ENCODE assay signal across 13 cellular contexts in genomic region chr12:3931206-3931605, GRCh38.
"Had no signal": no experiment of that assay in that cellular context is flagged by ENCODE, and none has a peak within 500 bp of the region (broad histone marks: within the 10 kb centered on the region; RNA-seq: fewer than 3 reads in every experiment).

No MANE protein-coding gene starts in this region.

- ATAC-seq: gastrocnemius medialis; heart left ventricle; lower lobe of right lung; pancreas; stimulated activated naive CD8-positive, alpha-beta T cell treated with anti-CD3 and anti-CD28 coated beads, Interleukin-15, amount 100 ng/mL, for 72 hours had no signal

- H3K9me3 Mint-ChIP-seq: activated T-cell treated with anti-CD3 and anti-CD28 coated beads, Interleukin-2, amount 50 U/mL, for 4 hours; stimulated activated naive CD8-positive, alpha-beta T cell treated with anti-CD3 and anti-CD28 coated beads, Interleukin-15, amount 100 ng/mL, for 72 hours; T-helper 1 cell treated with Interleukin-12 subunit alpha and Interleukin-12 subunit beta and Interleukin-4 antibody, amounts not matched to agents 30 μg/mL and 1 μg/mL, for 36 hours had no signal

- H3K27ac Mint-ChIP-seq: stimulated activated naive CD8-positive, alpha-beta T cell treated with anti-CD3 and anti-CD28 coated beads, Interleukin-15, amount 100 ng/mL, for 72 hours; T-helper 1 cell treated with Interleukin-12 subunit alpha and Interleukin-12 subunit beta and Interleukin-4 antibody, amounts not matched to agents 30 μg/mL and 1 μg/mL, for 36 hours had no signal

- DNase-seq: activated CD4-positive, alpha-beta T cell treated with anti-CD3 and anti-CD28 coated beads for 48 hours; activated gamma-delta T cell treated with Interleukin-2 at 50 U/mL for 16 hours; activated T-cell treated with anti-CD3 and anti-CD28 coated beads, Interleukin-2, amount 50 U/mL, for 4 hours; gastrocnemius medialis; heart left ventricle; lower lobe of right lung; pancreas; sigmoid colon; spleen; stimulated activated naive CD8-positive, alpha-beta T cell treated with anti-CD3 and anti-CD28 coated beads, Interleukin-15, amount 100 ng/mL, for 72 hours; upper lobe of left lung had no signal

- H3K9me3 ChIP-seq: ascending aorta, gastrocnemius medialis, heart left ventricle, lower lobe of right lung, pancreas, sigmoid colon, spleen, upper lobe of left lung had no signal

- H3K4me3 Mint-ChIP-seq: activated T-cell treated with anti-CD3 and anti-CD28 coated beads, Interleukin-2, amount 50 U/mL, for 4 hours; stimulated activated naive CD8-positive, alpha-beta T cell treated with anti-CD3 and anti-CD28 coated beads, Interleukin-15, amount 100 ng/mL, for 72 hours; T-helper 1 cell treated with Interleukin-12 subunit alpha and Interleukin-12 subunit beta and Interleukin-4 antibody, amounts not matched to agents 30 μg/mL and 1 μg/mL, for 36 hours had no signal
